Comparison of ENCODE assay signal across 1 cellular context in genomic region chr19:4531562-4532165, GRCh38.
TF ChIP-seq lines count a peak whose summit lies in the region.

No MANE protein-coding gene starts in this region.

TF ChIP-seq in IMR-90, 13 proteins besides CTCF, POLR2A, EP300 and RAD21:
- TF ChIP-seq BHLHE40 (IDR thresholded peaks at IDR 0.05; ENCODE audit: low read depth, low read length): no peak
- TF ChIP-seq FOS (IDR thresholded peaks at IDR 0.05; ENCODE audit: low read depth, low read length): no peak
- no peak for TF ChIP-seq MXI1 (IDR thresholded peaks at IDR 0.05; ENCODE audit: borderline replicate concordance, low read depth, low read length)
- no peak for TF ChIP-seq RCOR1 (IDR thresholded peaks at IDR 0.05; ENCODE audit: insufficient replicate concordance, low read length)
- no peak for TF ChIP-seq USF2 (IDR thresholded peaks at IDR 0.05; ENCODE audit: low read depth, low read length)
- TF ChIP-seq SMC3 (IDR thresholded peaks at IDR 0.05; ENCODE audit: low read depth, low read length): no peak
- TF ChIP-seq MAZ (IDR thresholded peaks at IDR 0.05; ENCODE audit: borderline replicate concordance, low read depth, low read length): no peak
- TF ChIP-seq RFX5 (IDR thresholded peaks at IDR 0.05; ENCODE audit: low read depth, low read length): no peak
- TF ChIP-seq ELK1 (IDR thresholded peaks at IDR 0.05; ENCODE audit: borderline replicate concordance, low read depth, low read length): no peak
- TF ChIP-seq MAFK (IDR thresholded peaks at IDR 0.05; ENCODE audit: low read depth, low read length): no peak
- no peak for TF ChIP-seq NFE2L2 (IDR thresholded peaks at IDR 0.05; ENCODE audit: low read depth, low read length)
- no peak for TF ChIP-seq CHD1 (IDR thresholded peaks at IDR 0.05; ENCODE audit: low read depth, low read length)
- no peak for TF ChIP-seq CEBPB (IDR thresholded peaks at IDR 0.05; ENCODE audit: low read depth, low read length)
